Comparison of ENCODE assay signal across 27 cellular contexts in genomic region chr11:7413961-7414728, GRCh38.
DNase-seq lines count a peak whose midpoint lies in the region; ATAC-seq and TF ChIP-seq lines count a peak whose summit lies in the region.
"Had no signal": no experiment of that assay in that cellular context is flagged by ENCODE, and none has a peak within 500 bp of the region (broad histone marks: within the 10 kb centered on the region; RNA-seq: fewer than 3 reads in every experiment).

No MANE protein-coding gene starts in this region.

- no peak for ATAC-seq in GM18873 (IDR thresholded peaks at IDR 0.05; ENCODE audit: low FRiP score, unreplicated experiment)
- ATAC-seq: effector memory CD8-positive, alpha-beta T cell; HCT116; naive thymus-derived CD4-positive, alpha-beta T cell; stimulated activated naive CD8-positive, alpha-beta T cell treated with anti-CD3 and anti-CD28 coated beads, Interleukin-15, Interleukin-2, amounts not matched to agents 100 U/mL and 50 U/mL, for 24 hours had no signal

- H3K27me3 Mint-ChIP-seq in type B pancreatic cell = peaks cover 3% of the 10 kb centered on the region

- no peaks in the 10 kb centered on the region for H3K36me3 ChIP-seq in SJCRH30
- H3K36me3 ChIP-seq: ascending aorta, heart right ventricle, pancreas, tibial nerve had no signal

- H3K36me3 Mint-ChIP-seq in type B pancreatic cell = no peaks in the 10 kb centered on the region

- H3K27ac ChIP-seq in SJCRH30 = no peak overlapping the region
- H3K27ac ChIP-seq: 22Rv1, ascending aorta, heart right ventricle, pancreas, tibial nerve had no signal

- no peaks in the 10 kb centered on the region; the same call in 1 of the 2 replicates for H3K4me1 ChIP-seq in SJCRH30
- H3K4me1 ChIP-seq: ascending aorta, pancreas, tibial nerve had no signal

- H3K4me3 ChIP-seq in SJCRH30 (no peak overlapping the region), fibroblast of villous mesenchyme (ENCODE audit: low read depth, low read length) (no peak overlapping the region)
- H3K4me3 ChIP-seq: ascending aorta, heart right ventricle, pancreas, tibial nerve had no signal

- no peaks in the 10 kb centered on the region; the same call in 1 of the 2 replicates for H3K27me3 ChIP-seq in SJCRH30
- H3K27me3 ChIP-seq: ascending aorta, pancreas, tibial nerve had no signal

- no peaks in the 10 kb centered on the region for H3K9me3 Mint-ChIP-seq in type B pancreatic cell
- H3K9me3 Mint-ChIP-seq: activated CD4-positive, alpha-beta memory T cell treated with anti-CD3 and anti-CD28 coated beads, Interleukin-2, amount 10 ng/mL, durations not matched to agents 7 days and 5 days; activated naive CD4-positive, alpha-beta T cell treated with anti-CD3 and anti-CD28 coated beads for 36 hours; T-helper 1 cell treated with Interleukin-12 subunit alpha and Interleukin-12 subunit beta and Interleukin-4 antibody, amounts not matched to agents 30 μg/mL and 1 μg/mL, for 36 hours had no signal

- peaks cover 13% of the 10 kb centered on the region for H3K4me1 Mint-ChIP-seq in type B pancreatic cell (ENCODE audit: unreplicated experiment)
- H3K4me1 Mint-ChIP-seq: activated B cell treated with CpG ODN at 0.5 μM for 24 hours; B cell; naive thymus-derived CD4-positive, alpha-beta T cell had no signal

- H3K4me3 Mint-ChIP-seq in type B pancreatic cell = no peak overlapping the region
- H3K4me3 Mint-ChIP-seq: activated B cell treated with CpG ODN at 0.5 μM for 24 hours; activated CD4-positive, alpha-beta memory T cell treated with anti-CD3 and anti-CD28 coated beads, Interleukin-2, amount 10 ng/mL, durations not matched to agents 7 days and 5 days; activated naive CD4-positive, alpha-beta T cell treated with anti-CD3 and anti-CD28 coated beads for 36 hours; B cell; effector memory CD8-positive, alpha-beta T cell; naive thymus-derived CD4-positive, alpha-beta T cell; T-helper 1 cell treated with Interleukin-12 subunit alpha and Interleukin-12 subunit beta and Interleukin-4 antibody, amounts not matched to agents 30 μg/mL and 1 μg/mL, for 36 hours had no signal

- DNase-seq in DMS53 (lab: John Stamatoyannopoulos, UW) = peak; percentile 15
- no peak for DNase-seq in DMS53 treated with DMSO at 0.1 percent for 48 hours (lab: John Stamatoyannopoulos, UW; ENCODE audit: unreplicated experiment)
- peak; percentile 12 to 42 for DNase-seq in SJCRH30
- no peak for DNase-seq in fibroblast of villous mesenchyme (ENCODE audit: low read depth)
- no peak for DNase-seq in type B pancreatic cell (ENCODE audit: extremely low spot score, unreplicated experiment)
- DNase-seq in activated gamma-delta T cell treated with Interleukin-2 at 50 U/mL for 16 hours = no peak
- no peak for DNase-seq in mesenteric fat pad (ENCODE audit: low spot score)
- DNase-seq: activated B cell treated with CpG ODN at 0.5 μM for 24 hours; activated CD4-positive, alpha-beta memory T cell treated with anti-CD3 and anti-CD28 coated beads, Interleukin-2, amount 10 ng/mL, durations not matched to agents 7 days and 5 days; activated naive CD4-positive, alpha-beta T cell treated with anti-CD3 and anti-CD28 coated beads for 36 hours; activated T-cell treated with anti-CD3 and anti-CD28 coated beads, Interleukin-2, amount 50 U/mL, for 1 hour; effector memory CD8-positive, alpha-beta T cell; heart right ventricle; IMR-90; mammary epithelial cell; naive thymus-derived CD4-positive, alpha-beta T cell; NCI-H187 treated with DMSO at 0.1 percent for 48 hours; NCI-H345; pancreas; stimulated activated naive CD8-positive, alpha-beta T cell treated with anti-CD3 and anti-CD28 coated beads, Interleukin-15, Interleukin-2, amounts not matched to agents 100 U/mL and 50 U/mL, for 24 hours had no signal

- H3K9me3 ChIP-seq in SJCRH30 (replicated peaks) = no peaks in the 10 kb centered on the region
- H3K9me3 ChIP-seq: pancreas had no signal

- TF ChIP-seq CTCF in fibroblast of villous mesenchyme (IDR thresholded peaks at IDR 0.05; ENCODE audit: insufficient read depth, low read depth, low read length) = peak; percentile 5
- TF ChIP-seq CTCF in type B pancreatic cell (conservative IDR thresholded peaks at IDR 0.05) = peak; percentile 14

- no peak overlapping the region for H3K27ac Mint-ChIP-seq in type B pancreatic cell
- H3K27ac Mint-ChIP-seq: activated B cell treated with CpG ODN at 0.5 μM for 24 hours; activated CD4-positive, alpha-beta memory T cell treated with anti-CD3 and anti-CD28 coated beads, Interleukin-2, amount 10 ng/mL, durations not matched to agents 7 days and 5 days; activated naive CD4-positive, alpha-beta T cell treated with anti-CD3 and anti-CD28 coated beads for 36 hours; B cell; effector memory CD8-positive, alpha-beta T cell; naive thymus-derived CD4-positive, alpha-beta T cell; T-helper 1 cell treated with Interleukin-12 subunit alpha and Interleukin-12 subunit beta and Interleukin-4 antibody, amounts not matched to agents 30 μg/mL and 1 μg/mL, for 36 hours had no signal

Comparison
In these comparisons a context has a peak if more than half of its experiments do, and no peak if none do; other contexts are left out.
1. DNase-seq: peak in DMS53 (single experiment) and SJCRH30 (2 of 2); none in DMS53 treated with DMSO at 0.1 percent for 48 hours (single experiment), fibroblast of villous mesenchyme (single experiment), type B pancreatic cell (single experiment), activated gamma-delta T cell treated with Interleukin-2 at 50 U/mL for 16 hours (single experiment) and mesenteric fat pad (single experiment).